ENCODE assay signal across 10 cellular contexts in genomic region chrX:68599256-68600152, GRCh38. TPM values are rescaled to one million over a fixed set of nuclear protein-coding genes. Genes with fewer than 3 reads are reported as not detected.
DNase-seq lines count a peak whose midpoint lies in the region; ATAC-seq and TF ChIP-seq lines count a peak whose summit lies in the region.
"Had no signal": no experiment of that assay in that cellular context is flagged by ENCODE, and none has a peak within 500 bp of the region (broad histone marks: within the 10 kb centered on the region; RNA-seq: fewer than 3 reads in every experiment).

No MANE protein-coding gene starts in this region.

- DNase-seq in activated T-cell treated with anti-CD3 and anti-CD28 coated beads, Interleukin-2, amount 50 U/mL, for 48 hours, result peak; percentile 22
- DNase-seq in activated T-cell treated with anti-CD3 and anti-CD28 coated beads, Interleukin-2, amount 50 U/mL, for 24 hours, result no peak
- DNase-seq in PC-9, result no peak
- peak in 1 of 2 donors; percentile 24 for DNase-seq in foreskin fibroblast
- no peak for DNase-seq in thyroid gland
- DNase-seq in posterior cingulate gyrus, result no peak
- DNase-seq in activated naive CD4-positive, alpha-beta T cell treated with Interleukin-2 at 50 U/mL for 16 hours, result no peak
- DNase-seq: COR-L47 had no signal

- H4K20me1 ChIP-seq in PC-9 (ENCODE audit: insufficient read depth), result no peaks in the 10 kb centered on the region

- intact Hi-C loops in PC-9 (cut with micrococcal nuclease; ENCODE audit: unreplicated experiment) (no loop called here), thyroid gland (cut with DNase I) (no loop called here), posterior cingulate gyrus (cut with DNase I) (no loop called here)

- H3K4me3 ChIP-seq in PC-9 (no peak overlapping the region), foreskin fibroblast (ENCODE audit: low read depth in 1 of 2, low read length in 2 of 2) (no peak overlapping the region), thyroid gland (replicated peaks in 1 of 3) (no peak overlapping the region)

- H3K9me3 Mint-ChIP-seq in activated T-cell treated with anti-CD3 and anti-CD28 coated beads, Interleukin-2, amount 50 U/mL, for 24 hours, result peaks cover 14% of the 10 kb centered on the region

- H3K36me3 ChIP-seq in PC-9 (ENCODE audit: low read depth) (no peaks in the 10 kb centered on the region), thyroid gland (no peaks in the 10 kb centered on the region)

- no peak overlapping the region for H3K27ac ChIP-seq in PC-9
- no peak overlapping the region for H3K27ac ChIP-seq in thyroid gland

- H3K79me2 ChIP-seq in PC-9 (ENCODE audit: low read depth), result no peaks in the 10 kb centered on the region

- no peaks in the 10 kb centered on the region for H3K9me3 ChIP-seq in PC-9 (ENCODE audit: insufficient read depth, low read depth)
- no peaks in the 10 kb centered on the region for H3K9me3 ChIP-seq in thyroid gland

- CTCF ChIA-PET in PC-9 (lab: Charles Lee), result interaction anchor here (0.6 to 1.3 kb wide), 2 partner anchors 30 to 111 kb away, joined by 3 to 4 read pairs; no protein-coding TSS in a partner anchor

- H3K4me1 Mint-ChIP-seq in activated T-cell treated with anti-CD3 and anti-CD28 coated beads, Interleukin-2, amount 50 U/mL, for 24 hours (ENCODE audit: low read depth), result no peaks in the 10 kb centered on the region
- H3K4me1 Mint-ChIP-seq: brain had no signal

- no peaks in the 10 kb centered on the region for H3K27me3 ChIP-seq in PC-9 (ENCODE audit: insufficient read depth, low read depth)
- no peaks in the 10 kb centered on the region for H3K27me3 ChIP-seq in thyroid gland

- no peak overlapping the region for H3K4me3 Mint-ChIP-seq in activated T-cell treated with anti-CD3 and anti-CD28 coated beads, Interleukin-2, amount 50 U/mL, for 24 hours
- H3K4me3 Mint-ChIP-seq: brain had no signal

- H3K4me1 ChIP-seq in PC-9 (replicated peaks; ENCODE audit: insufficient read depth), result no peaks in the 10 kb centered on the region
- H3K4me1 ChIP-seq in thyroid gland, result no peaks in the 10 kb centered on the region

- H3K27me3 Mint-ChIP-seq in activated T-cell treated with anti-CD3 and anti-CD28 coated beads, Interleukin-2, amount 50 U/mL, for 24 hours, result peaks cover 53% of the 10 kb centered on the region

- no peaks in the 10 kb centered on the region for H3F3A ChIP-seq in PC-9 (ENCODE audit: insufficient read depth, low read depth)

- 63% methylated on average over 3 of the region's 3 CpGs for WGBS in thyroid gland, 2 donors

- H3K36me3 Mint-ChIP-seq in activated T-cell treated with anti-CD3 and anti-CD28 coated beads, Interleukin-2, amount 50 U/mL, for 24 hours (ENCODE audit: low read depth), result no peaks in the 10 kb centered on the region
- H3K36me3 Mint-ChIP-seq: brain had no signal

- TF ChIP-seq CTCF in PC-9 (conservative IDR thresholded peaks at IDR 0.05) (peak; percentile 80), foreskin fibroblast (IDR thresholded peaks at IDR 0.05; ENCODE audit: low read depth, low read length) (peak; percentile 58), thyroid gland (IDR thresholded peaks at IDR 0.05) (peak in 4 of 6 experiments; percentile 19 to 44 (median 35))

- POLR2A ChIA-PET in PC-9 (lab: Charles Lee; ENCODE audit: unreplicated experiment), result interaction anchor here (0.5 kb wide), 1 partner anchor 292 kb away, joined by 3 read pairs; no protein-coding TSS in a partner anchor

- no peak overlapping the region for H2AFZ ChIP-seq in PC-9

- no TSS peak for BruUV-seq in PC-9 (replicated peaks; lab: Mats Ljungman, UMichigan)

- ATAC-seq in HG02571 (IDR thresholded peaks at IDR 0.05; ENCODE audit: unreplicated experiment), result no peak

- no peak for TF ChIP-seq POLR2A in thyroid gland (IDR thresholded peaks at IDR 0.05)

- H3K9me2 ChIP-seq in PC-9 (ENCODE audit: insufficient read depth), result no peaks in the 10 kb centered on the region

- H3K27ac Mint-ChIP-seq in activated T-cell treated with anti-CD3 and anti-CD28 coated beads, Interleukin-2, amount 50 U/mL, for 24 hours, result no peak overlapping the region
- H3K27ac Mint-ChIP-seq: brain had no signal

- H3K4me2 ChIP-seq in PC-9, result no peak overlapping the region

RNA-seq across cellular contexts. Expression of gene STARD8, which starts 48.0 kb away (rescaled TPM):
- total RNA-seq in PC-9 (2021) (1.6 and 2.2 TPM in 2 replicates), thyroid gland (10 to 100 TPM; 10.5 to 35.6 (median 16.9) TPM)

Comparison
In these comparisons a context has a peak if more than half of its experiments do, and no peak if none do; other contexts are left out.
1. DNase-seq: peak in activated T-cell treated with anti-CD3 and anti-CD28 coated beads, Interleukin-2, amount 50 U/mL, for 48 hours (2 of 2); none in activated T-cell treated with anti-CD3 and anti-CD28 coated beads, Interleukin-2, amount 50 U/mL, for 24 hours (single experiment), PC-9 (0 of 2), thyroid gland (0 of 2), posterior cingulate gyrus (0 of 10) and activated naive CD4-positive, alpha-beta T cell treated with Interleukin-2 at 50 U/mL for 16 hours (single experiment).
2. Peak in every context shown above with its lines, with median percentiles within 50 percentile points of each other: CTCF ChIP-seq.